ENCODE assay signal across 1 cellular context in genomic region chr9:125460883-125461475, GRCh38.
TF ChIP-seq lines count a peak whose summit lies in the region.

No MANE protein-coding gene starts in this region.

TF ChIP-seq in liver, 16 proteins besides CTCF, POLR2A, EP300 and RAD21 (continued from another document):
- TF ChIP-seq REST (IDR thresholded peaks at IDR 0.05) (peak; percentile 88), NR2F2 (IDR thresholded peaks at IDR 0.05) (peak; percentile 78), ZBTB33 (IDR thresholded peaks at IDR 0.05) (peak; percentile 91), HNF4A (conservative IDR thresholded peaks at IDR 0.05) (peak; percentile 76 to 87), ATF3 (IDR thresholded peaks at IDR 0.05) (peak; percentile 83), GABPA (IDR thresholded peaks at IDR 0.05 in 1 of 2, conservative IDR thresholded peaks at IDR 0.05 in 1 of 2) (peak in 1 of 2 donors; percentile 21), RXRA (IDR thresholded peaks at IDR 0.05) (peak; percentile 97 to 99), YY1 (IDR thresholded peaks at IDR 0.05) (peak; percentile 76), SP1 (IDR thresholded peaks at IDR 0.05) (peak; percentile 89), HNF4G (IDR thresholded peaks at IDR 0.05) (no peak), JUND (IDR thresholded peaks at IDR 0.05) (peak; percentile 69 to 88)
